Comparison of ENCODE assay signal across 12 cellular contexts in the genomic region with DNA sequence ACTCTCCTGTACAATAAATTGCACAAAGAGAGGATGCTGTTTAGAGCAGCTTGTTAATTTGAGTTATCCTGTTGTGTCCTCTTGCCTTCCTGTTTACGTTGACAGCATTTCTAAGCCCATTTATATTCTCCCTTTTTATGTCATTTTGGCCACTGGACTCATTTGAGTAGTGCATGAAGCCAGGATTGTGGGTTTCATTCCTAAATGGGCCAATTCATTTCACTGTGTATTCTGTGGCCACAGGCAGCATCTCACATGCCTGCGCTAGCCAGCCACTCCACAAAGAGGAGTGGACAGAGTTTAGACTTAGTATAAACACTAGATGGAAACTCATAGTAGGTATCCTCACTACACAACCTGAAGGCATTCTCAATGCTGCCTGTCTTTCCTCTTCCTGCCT.
A peak's percentile ranks its signal among the peaks of the same experiment; 100 is the strongest.
DNase-seq lines count a peak whose midpoint lies in the region; ATAC-seq and TF ChIP-seq lines count a peak whose summit lies in the region.
"Had no signal": no experiment of that assay in that cellular context is flagged by ENCODE, and none has a peak within 500 bp of the region (broad histone marks: within the 10 kb centered on the region; RNA-seq: fewer than 3 reads in every experiment).

No MANE protein-coding gene starts in this region.

- H3K27me3 ChIP-seq in IMR-90 (ENCODE audit: control insufficient read depth, insufficient read depth, low read length) (no peaks in the 10 kb centered on the region), heart left ventricle (no peaks in the 10 kb centered on the region)

- TF ChIP-seq RAD21 in IMR-90 (IDR thresholded peaks at IDR 0.05; ENCODE audit: low read length): no peak

- H3K79me1 ChIP-seq in IMR-90 (ENCODE audit: low read depth in 1 of 2, low read length in 2 of 2): peaks cover 0 to 4% of the 10 kb centered on the region in 2 experiments; a peak in 2 of 4 replicates

- H3K4me1 ChIP-seq in IMR-90 (ENCODE audit: control insufficient read depth, insufficient read depth, low read length): peaks cover 5% of the 10 kb centered on the region; the same call in 1 of the 2 replicates
- peaks cover 0 to 66% (median 31%) of the 10 kb centered on the region in 12 donors for H3K4me1 ChIP-seq in heart left ventricle

- TF ChIP-seq POLR2A in IMR-90 (IDR thresholded peaks at IDR 0.05; ENCODE audit: low read depth, low read length): no peak
- TF ChIP-seq POLR2A in heart left ventricle (IDR thresholded peaks at IDR 0.05): no peak

- DNase-seq in IMR-90 (no peak), astrocyte of the cerebellum (ENCODE audit: low read depth) (peak; percentile 36), foreskin melanocyte (peak; percentile 88), heart left ventricle (no peak), COLO829 (ENCODE audit: low spot score) (no peak), NCI-H345 treated with DMSO at 0.1 percent for 48 hours (lab: John Stamatoyannopoulos, UW; ENCODE audit: unreplicated experiment) (no peak)
- DNase-seq: Calu3; CD8-positive, alpha-beta memory T cell; DMS79; GOT3; H9 had no signal

- WGBS in IMR-90 (ENCODE audit: extremely low coverage in 2 of 2, insufficient read length in 1 of 2), 2 experiments: no CpG with 5 or more reads among the region's 2 CpGs
- 69 to 83% (median 76%) methylated on average over 2 of the region's 2 CpGs for WGBS in heart left ventricle, 4 donors

- no peak overlapping the region for H2BK20ac ChIP-seq in IMR-90 (ENCODE audit: low read depth, low read length)

- no peak overlapping the region for H3K23ac ChIP-seq in IMR-90 (ENCODE audit: low read depth, low read length)

- dilution Hi-C loops in IMR-90 (cut with HindIII; ENCODE audit: low sequenced_read_pairs, unreplicated experiment): no loop called here

- BruUV-seq in IMR-90 (replicated peaks; lab: Mats Ljungman, UMichigan): no TSS peak

- no peak overlapping the region for H2BK120ac ChIP-seq in IMR-90 (ENCODE audit: low read depth, low read length)

- no peak overlapping the region for H3K56ac ChIP-seq in IMR-90 (ENCODE audit: extremely low read depth, insufficient read depth, low read length)

- no peak for TF ChIP-seq CTCF in IMR-90 (conservative IDR thresholded peaks at IDR 0.05; ENCODE audit: low read depth, low read length)
- no peak for TF ChIP-seq CTCF in astrocyte of the cerebellum (IDR thresholded peaks at IDR 0.05; ENCODE audit: low read depth, low read length, missing control alignments)
- no peak for TF ChIP-seq CTCF in heart left ventricle (IDR thresholded peaks at IDR 0.05)

- H3K4me3 ChIP-seq in IMR-90 (ENCODE audit: insufficient read depth, low read depth, low read length): no peak overlapping the region
- no peak overlapping the region for H3K4me3 ChIP-seq in astrocyte of the cerebellum (ENCODE audit: low read depth, low read length)
- no peak overlapping the region for H3K4me3 ChIP-seq in heart left ventricle

- H2AK5ac ChIP-seq in IMR-90 (ENCODE audit: low read depth, low read length): no peak overlapping the region

- H3K18ac ChIP-seq in IMR-90 (ENCODE audit: low read depth, low read length): no peak overlapping the region

- no peaks in the 10 kb centered on the region for H3K36me3 ChIP-seq in IMR-90 (ENCODE audit: control insufficient read depth, insufficient read depth, low read length)
- H3K36me3 ChIP-seq in heart left ventricle: no peaks in the 10 kb centered on the region

- no peak for ATAC-seq in IMR-90 (ENCODE audit: low read depth)
- no peak for ATAC-seq in heart left ventricle
- no peak for ATAC-seq in activated CD4-positive, CD25-positive, alpha-beta regulatory T cell treated with anti-CD3 and anti-CD28 coated beads, Interleukin-2, amount 50 U/mL, for 24 hours

- POLR2A ChIA-PET in IMR-90 (lab: Charles Lee; ENCODE audit: unreplicated experiment): no interaction called here

- peak overlapping the region in 1 of 2 experiments; percentile 13; a peak in 1 of 4 replicates for H4K8ac ChIP-seq in IMR-90 (ENCODE audit: low read depth in 2 of 2, low read length in 2 of 2)

- H3K9me3 ChIP-seq in IMR-90 (ENCODE audit: control insufficient read depth, insufficient read depth, low read length) (no peaks in the 10 kb centered on the region), heart left ventricle (no peaks in the 10 kb centered on the region)

- no peak overlapping the region for H3K9ac ChIP-seq in IMR-90 (ENCODE audit: low read depth, low read length)

- H3K14ac ChIP-seq in IMR-90 (replicated peaks; ENCODE audit: low read depth, low read length): no peak overlapping the region

- intact Hi-C loops in IMR-90 (cut with micrococcal nuclease): no loop called here
- intact Hi-C loops in heart left ventricle (cut with DNase I): no loop called here

- H2BK5ac ChIP-seq in IMR-90 (ENCODE audit: low read depth, low read length, poor library complexity, severe bottlenecking): peak overlapping the region; percentile 11

- no peak overlapping the region for H2AK9ac ChIP-seq in IMR-90 (replicated peaks; ENCODE audit: low read depth, low read length, poor library complexity)

- H2BK15ac ChIP-seq in IMR-90 (ENCODE audit: low read depth, low read length): no peak overlapping the region

- H3K27ac ChIP-seq in IMR-90 (ENCODE audit: insufficient read depth, low read length) (no peak overlapping the region), heart left ventricle (peak overlapping the region in 1 of 12 donors; percentile 9)

- no peak overlapping the region for H3K4ac ChIP-seq in IMR-90 (ENCODE audit: low read depth, low read length)

- in situ Hi-C loops in IMR-90 (cut with MboI; ENCODE audit: low sequenced_read_pairs) (no loop called here), astrocyte of the cerebellum (cut with HindIII; ENCODE audit: low sequenced_read_pairs) (no loop called here)

- H3K4me2 ChIP-seq in IMR-90 (ENCODE audit: low read depth, low read length): no peak overlapping the region

- no peak overlapping the region for H4K91ac ChIP-seq in IMR-90 (ENCODE audit: insufficient read depth, low read depth, low read length)

- no peak overlapping the region for H2AFZ ChIP-seq in IMR-90 (replicated peaks; ENCODE audit: low read length, poor library complexity)

- CTCF ChIA-PET in IMR-90 (lab: Yijun Ruan, JAX): no interaction called here

- H4K5ac ChIP-seq in IMR-90 (ENCODE audit: low read depth, low read length): no peak overlapping the region

- H3K9me1 ChIP-seq in IMR-90 (ENCODE audit: insufficient read depth, low read length): no peaks in the 10 kb centered on the region; the same call in 1 of the 2 replicates

- H4K20me1 ChIP-seq in IMR-90 (ENCODE audit: insufficient read depth, low read length): no peaks in the 10 kb centered on the region

TF ChIP-seq in IMR-90, 13 proteins besides CTCF, POLR2A, EP300 and RAD21:
- TF ChIP-seq CHD1 (IDR thresholded peaks at IDR 0.05; ENCODE audit: low read depth, low read length): no peak
- no peak for TF ChIP-seq RFX5 (IDR thresholded peaks at IDR 0.05; ENCODE audit: low read depth, low read length)
- no peak for TF ChIP-seq RCOR1 (IDR thresholded peaks at IDR 0.05; ENCODE audit: insufficient replicate concordance, low read length)
- TF ChIP-seq FOS (IDR thresholded peaks at IDR 0.05; ENCODE audit: low read depth, low read length): no peak
- TF ChIP-seq NFE2L2 (IDR thresholded peaks at IDR 0.05; ENCODE audit: low read depth, low read length): no peak
- TF ChIP-seq SMC3 (IDR thresholded peaks at IDR 0.05; ENCODE audit: low read depth, low read length): no peak
- no peak for TF ChIP-seq MXI1 (IDR thresholded peaks at IDR 0.05; ENCODE audit: borderline replicate concordance, low read depth, low read length)
- no peak for TF ChIP-seq ELK1 (IDR thresholded peaks at IDR 0.05; ENCODE audit: borderline replicate concordance, low read depth, low read length)
- TF ChIP-seq BHLHE40 (IDR thresholded peaks at IDR 0.05; ENCODE audit: low read depth, low read length): no peak
- TF ChIP-seq MAFK (IDR thresholded peaks at IDR 0.05; ENCODE audit: low read depth, low read length): no peak
- no peak for TF ChIP-seq MAZ (IDR thresholded peaks at IDR 0.05; ENCODE audit: borderline replicate concordance, low read depth, low read length)
- no peak for TF ChIP-seq CEBPB (IDR thresholded peaks at IDR 0.05; ENCODE audit: low read depth, low read length)
- TF ChIP-seq, protein P1, sequence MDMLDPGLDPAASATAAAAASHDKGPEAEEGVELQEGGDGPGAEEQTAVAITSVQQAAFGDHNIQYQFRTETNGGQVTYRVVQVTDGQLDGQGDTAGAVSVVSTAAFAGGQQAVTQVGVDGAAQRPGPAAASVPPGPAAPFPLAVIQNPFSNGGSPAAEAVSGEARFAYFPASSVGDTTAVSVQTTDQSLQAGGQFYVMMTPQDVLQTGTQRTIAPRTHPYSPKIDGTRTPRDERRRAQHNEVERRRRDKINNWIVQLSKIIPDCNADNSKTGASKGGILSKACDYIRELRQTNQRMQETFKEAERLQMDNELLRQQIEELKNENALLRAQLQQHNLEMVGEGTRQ (IDR thresholded peaks at IDR 0.05; ENCODE audit: low read depth, low read length): no peak

Comparison
In these comparisons a context has a peak if more than half of its experiments do, and no peak if none do; other contexts are left out.
1. DNase-seq: peak in astrocyte of the cerebellum (single experiment) and foreskin melanocyte (single experiment); none in IMR-90 (single experiment), heart left ventricle (0 of 5), COLO829 (single experiment) and NCI-H345 treated with DMSO at 0.1 percent for 48 hours (single experiment).